In genomic region chrX:50459615-50460014, GRCh38 we compare ENCODE assay signal across 28 cellular contexts. TPM values are rescaled to one million over a fixed set of nuclear protein-coding genes. Genes with fewer than 3 reads are reported as not detected.
DNase-seq lines count a peak whose midpoint lies in the region; ATAC-seq, FAIRE-seq and TF ChIP-seq lines count a peak whose summit lies in the region.
"Had no signal": no experiment of that assay in that cellular context is flagged by ENCODE, and none has a peak within 500 bp of the region (broad histone marks: within the 10 kb centered on the region; RNA-seq: fewer than 3 reads in every experiment).

No MANE protein-coding gene starts in this region.

- TF ChIP-seq EP300 in HepG2 (IDR thresholded peaks at IDR 0.05; ENCODE audit: low read depth in 2 of 2, low read length in 2 of 2) (no peak), HepG2 (CRISPR knock-in tag; IDR thresholded peaks at IDR 0.05; ENCODE audit: borderline replicate concordance) (no peak)

- no peak overlapping the region for H2AFZ ChIP-seq in HepG2 (ENCODE audit: low read length)
- no peak overlapping the region for H2AFZ ChIP-seq in IMR-90 (replicated peaks; ENCODE audit: low read length, poor library complexity)

- H3K4me2 ChIP-seq in HepG2 (ENCODE audit: low read depth, low read length) (no peak overlapping the region), IMR-90 (ENCODE audit: low read depth, low read length) (no peak overlapping the region)
- H3K4me2 ChIP-seq: BLaER1 had no signal

- H3K9me1 ChIP-seq in IMR-90 (ENCODE audit: insufficient read depth, low read length), result no peaks in the 10 kb centered on the region

- no peak overlapping the region for H3K14ac ChIP-seq in IMR-90 (replicated peaks; ENCODE audit: low read depth, low read length)

- no peak for TF ChIP-seq RAD21 in HepG2 (CRISPR knock-in tag; IDR thresholded peaks at IDR 0.05)
- TF ChIP-seq RAD21 in IMR-90 (IDR thresholded peaks at IDR 0.05; ENCODE audit: low read length), result no peak

- CTCF ChIA-PET in HepG2 (lab: Yijun Ruan, JAX; ENCODE audit: low intra/inter-chr PET ratio, low total read pairs), result no interaction called here
- CTCF ChIA-PET in IMR-90 (lab: Yijun Ruan, JAX), result no interaction called here

- H2BK5ac ChIP-seq in IMR-90 (ENCODE audit: low read depth, low read length, poor library complexity, severe bottlenecking), result no peak overlapping the region

- H3K4me1 ChIP-seq in HepG2 (ENCODE audit: insufficient read depth, low read length), result peaks cover 10% of the 10 kb centered on the region
- no peaks in the 10 kb centered on the region for H3K4me1 ChIP-seq in right lobe of liver
- no peaks in the 10 kb centered on the region for H3K4me1 ChIP-seq in IMR-90 (ENCODE audit: control insufficient read depth, insufficient read depth, low read length)
- no peaks in the 10 kb centered on the region for H3K4me1 ChIP-seq in kidney (ENCODE audit: control insufficient read depth in 1 of 2, insufficient read depth in 1 of 2, low read depth in 1 of 2, low read length in 2 of 2)
- H3K4me1 ChIP-seq: BE2C, BLaER1 had no signal

- H4K91ac ChIP-seq in IMR-90 (ENCODE audit: insufficient read depth, low read depth, low read length), result no peak overlapping the region

- no peak overlapping the region for H3K18ac ChIP-seq in IMR-90 (ENCODE audit: low read depth, low read length)

- 80% methylated on average over 1 of the region's 1 CpG for WGBS in HepG2 (ENCODE audit: low lambda C conversion rate)
- WGBS in right lobe of liver (ENCODE audit: insufficient coverage, low coverage, low lambda C conversion rate, missing lambda C conversion rate), result 0% methylated on average over 1 of the region's 1 CpG
- no CpG with 5 or more reads among the region's 1 CpG for WGBS in IMR-90 (ENCODE audit: extremely low coverage in 2 of 2, insufficient read length in 1 of 2), 2 experiments

- H4K20me1 ChIP-seq in HepG2 (ENCODE audit: insufficient read depth, low read length), result no peaks in the 10 kb centered on the region
- no peaks in the 10 kb centered on the region for H4K20me1 ChIP-seq in IMR-90 (ENCODE audit: insufficient read depth, low read length)
- H4K20me1 ChIP-seq: BLaER1 had no signal

- no peak overlapping the region for H2BK15ac ChIP-seq in IMR-90 (ENCODE audit: low read depth, low read length)

- DNase-seq in HepG2 (ENCODE audit: low spot score) (no peak), right lobe of liver (no peak), IMR-90 (no peak), kidney (no peak), cerebellar nuclear complex (lab: John Stamatoyannopoulos, UW) (no peak)
- DNase-seq: ACHN; BE2C; C1 segment of cervical spinal cord; CD4-positive, alpha-beta memory T cell; CD4-positive, CD25-positive, alpha-beta regulatory T cell; CD8-positive, alpha-beta memory T cell; COR-L47; DMS 273 treated with DMSO at 0.1 percent for 48 hours; DMS153; DMS53; DMS79; DND-41; EL; GDM1 had no signal

- TF ChIP-seq CTCF in HepG2 (CRISPR knock-in tag; IDR thresholded peaks at IDR 0.05), result no peak
- no peak for TF ChIP-seq CTCF in right lobe of liver (IDR thresholded peaks at IDR 0.05)
- no peak for TF ChIP-seq CTCF in IMR-90 (conservative IDR thresholded peaks at IDR 0.05; ENCODE audit: low read depth, low read length)
- TF ChIP-seq CTCF in kidney (IDR thresholded peaks at IDR 0.05; ENCODE audit: borderline replicate concordance, extremely low read depth, insufficient read depth), result no peak

- no peak overlapping the region for H2AK5ac ChIP-seq in IMR-90 (ENCODE audit: low read depth, low read length)

- H3K4ac ChIP-seq in IMR-90 (ENCODE audit: low read depth, low read length), result no peak overlapping the region

- H3K27ac ChIP-seq in HepG2 (ENCODE audit: extremely low read length, insufficient read depth, low read length) (no peak overlapping the region), right lobe of liver (no peak overlapping the region), IMR-90 (ENCODE audit: insufficient read depth, low read length) (no peak overlapping the region), kidney (ENCODE audit: low read depth in 2 of 2, low read length in 2 of 2) (no peak overlapping the region)
- H3K27ac ChIP-seq: 22Rv1, BLaER1 had no signal

- peak; percentile 48 for FAIRE-seq in HepG2 (lab: Jason Lieb, UNC)
- FAIRE-seq in kidney (lab: Jason Lieb, UNC), result peak; percentile 8
- FAIRE-seq: GM12878, GM12892, GM18507 had no signal

- no TSS peak for BruUV-seq in HepG2 (replicated peaks; lab: Mats Ljungman, UMichigan)
- no TSS peak for BruUV-seq in IMR-90 (replicated peaks; lab: Mats Ljungman, UMichigan)

- in situ Hi-C loops in HepG2 (cut with HindIII; ENCODE audit: extremely low pct_ligation_motif_present, low pct_unique_long_range_greater_than_20kb), result no loop called here
- in situ Hi-C loops in IMR-90 (cut with MboI; ENCODE audit: low sequenced_read_pairs), result no loop called here

- no peak overlapping the region for H3K23ac ChIP-seq in IMR-90 (ENCODE audit: low read depth, low read length)

- intact Hi-C loops in HepG2 (cut with micrococcal nuclease; ENCODE audit: unreplicated experiment), result no loop called here
- intact Hi-C loops in right lobe of liver (cut with DNase I), result no loop called here
- intact Hi-C loops in IMR-90 (cut with micrococcal nuclease), result no loop called here
- intact Hi-C loops in kidney (cut with DNase I), result no loop called here

- H3K9ac ChIP-seq in HepG2 (ENCODE audit: insufficient read depth, low read depth, low read length) (no peak overlapping the region), IMR-90 (ENCODE audit: low read depth, low read length) (no peak overlapping the region), kidney (ENCODE audit: low read length in 2 of 2) (no peak overlapping the region)
- H3K9ac ChIP-seq: BLaER1 had no signal

- no peak overlapping the region for H4K8ac ChIP-seq in IMR-90 (ENCODE audit: low read depth in 2 of 2, low read length in 2 of 2)

- H3K9me3 ChIP-seq in HepG2 (ENCODE audit: low read length), result no peaks in the 10 kb centered on the region
- H3K9me3 ChIP-seq in right lobe of liver, result no peaks in the 10 kb centered on the region
- H3K9me3 ChIP-seq in IMR-90 (ENCODE audit: control insufficient read depth, insufficient read depth, low read length), result no peaks in the 10 kb centered on the region
- H3K9me3 ChIP-seq in kidney (ENCODE audit: control insufficient read depth in 1 of 2, low read length in 2 of 2), result no peaks in the 10 kb centered on the region
- H3K9me3 ChIP-seq: BE2C, BLaER1 had no signal

- ATAC-seq in HepG2 (no peak), right lobe of liver (no peak), IMR-90 (ENCODE audit: low read depth) (no peak), GM21390 (IDR thresholded peaks at IDR 0.05; ENCODE audit: unreplicated experiment) (no peak)
- ATAC-seq: GM12878 had no signal

- H3K36me3 ChIP-seq in HepG2 (replicated peaks in 1 of 2; ENCODE audit: control insufficient read depth in 1 of 2, insufficient read depth in 2 of 2, low read length in 2 of 2), result no peaks in the 10 kb centered on the region
- H3K36me3 ChIP-seq in right lobe of liver, result no peaks in the 10 kb centered on the region
- no peaks in the 10 kb centered on the region for H3K36me3 ChIP-seq in IMR-90 (ENCODE audit: control insufficient read depth, insufficient read depth, low read length)
- no peaks in the 10 kb centered on the region for H3K36me3 ChIP-seq in kidney (ENCODE audit: control insufficient read depth in 1 of 2, insufficient read depth in 2 of 2, low read length in 2 of 2)
- H3K36me3 ChIP-seq: BE2C, BLaER1 had no signal

- H3K27me3 ChIP-seq in HepG2 (ENCODE audit: control insufficient read depth in 1 of 2, insufficient read depth in 2 of 2, low read length in 2 of 2) (no peaks in the 10 kb centered on the region), right lobe of liver (peaks cover 2 to 3% of the 10 kb centered on the region in 2 donors), IMR-90 (ENCODE audit: control insufficient read depth, insufficient read depth, low read length) (peaks cover 2% of the 10 kb centered on the region)
- H3K27me3 ChIP-seq: BE2C had no signal

- no peak overlapping the region for H3K56ac ChIP-seq in IMR-90 (ENCODE audit: extremely low read depth, insufficient read depth, low read length)

- no peak for TF ChIP-seq POLR2A in HepG2 (IDR thresholded peaks at IDR 0.05; ENCODE audit: insufficient read depth in 1 of 2, low read depth in 2 of 2, low read length in 2 of 2)
- TF ChIP-seq POLR2A in right lobe of liver (IDR thresholded peaks at IDR 0.05), result no peak
- TF ChIP-seq POLR2A in IMR-90 (IDR thresholded peaks at IDR 0.05; ENCODE audit: low read depth, low read length), result no peak

- no peak overlapping the region for H3K4me3 ChIP-seq in HepG2 (replicated peaks in 1 of 3; ENCODE audit: insufficient read depth in 1 of 3, low read depth in 2 of 3, low read length in 3 of 3)
- H3K4me3 ChIP-seq in right lobe of liver, result no peak overlapping the region
- H3K4me3 ChIP-seq in IMR-90 (ENCODE audit: insufficient read depth, low read depth, low read length), result no peak overlapping the region
- no peak overlapping the region for H3K4me3 ChIP-seq in kidney (ENCODE audit: low read length in 2 of 2)
- H3K4me3 ChIP-seq: BLaER1, GM12878 had no signal

- no peak overlapping the region for H2BK120ac ChIP-seq in IMR-90 (ENCODE audit: low read depth, low read length)

- dilution Hi-C loops in IMR-90 (cut with HindIII; ENCODE audit: low sequenced_read_pairs, unreplicated experiment), result no loop called here

- POLR2A ChIA-PET in HepG2 (lab: Yijun Ruan, JAX), result no interaction called here
- POLR2A ChIA-PET in IMR-90 (lab: Charles Lee; ENCODE audit: unreplicated experiment), result interaction anchor here (0.5 kb wide), 1 partner anchor 1886 kb away, joined by 3 read pairs; no protein-coding TSS in a partner anchor

- no peaks in the 10 kb centered on the region for H3K79me1 ChIP-seq in IMR-90 (ENCODE audit: low read depth in 1 of 2, low read length in 2 of 2)

- H2AK9ac ChIP-seq in IMR-90 (replicated peaks; ENCODE audit: low read depth, low read length, poor library complexity), result no peak overlapping the region

- H4K5ac ChIP-seq in IMR-90 (ENCODE audit: low read depth, low read length), result no peak overlapping the region

- H3K79me2 ChIP-seq in HepG2 (ENCODE audit: insufficient read depth, low read length), result no peaks in the 10 kb centered on the region

- no peak overlapping the region for H2BK20ac ChIP-seq in IMR-90 (ENCODE audit: low read depth, low read length)

RNA-seq across cellular contexts. Expression of gene DGKK, which starts 11.0 kb away (rescaled TPM):
- total RNA-seq in HepG2 (2016; rRNA removed; fragmentation: Illumina TruSeq; extraction: Trizol), result 24.0 and 43.2 TPM in 2 replicates
- 2.0 and 2.5 TPM in 2 replicates for total RNA-seq in HepG2 (2016; cell fraction: cytosol; rRNA removed; fragmentation: Illumina TruSeq; extraction: Trizol; ENCODE audit: low read depth)
- total RNA-seq in HepG2 (2016; cell fraction: insoluble cytoplasmic fraction; rRNA removed; fragmentation: Illumina TruSeq; extraction: Trizol), result 23.7 and 41.0 TPM in 2 replicates
- 12.3 and 12.6 TPM in 2 replicates for total RNA-seq in HepG2 (2016; cell fraction: membrane; rRNA removed; fragmentation: Illumina TruSeq; extraction: Trizol)
- total RNA-seq in HepG2 (2016; cell fraction: nucleus; rRNA removed; fragmentation: Illumina TruSeq; extraction: Trizol), result 20.4 and 22.0 TPM in 2 replicates
- 6.2 and 11.0 TPM in 2 replicates for polyA plus RNA-seq in HepG2 (2011; rRNA removed)
- 6.8 and 6.9 TPM in 2 replicates for polyA plus RNA-seq in HepG2 (2011; cell fraction: cytosol; rRNA removed)
- polyA plus RNA-seq in HepG2 (2011; cell fraction: nucleus; rRNA removed), result 5.0 and 6.5 TPM in 2 replicates
- 3.4 and 6.0 TPM in 2 replicates for polyA plus RNA-seq in HepG2 (2012)
- polyA plus RNA-seq in HepG2 (2016; cell fraction: cytosol; fragmentation: Illumina TruSeq; extraction: Trizol; ENCODE audit: low read depth), result 1.1 and 1.2 TPM in 2 replicates
- polyA plus RNA-seq in HepG2 (2016; cell fraction: insoluble cytoplasmic fraction; fragmentation: Illumina TruSeq; extraction: Trizol; ENCODE audit: low read depth), result 28.6 and 30.8 TPM in 2 replicates
- 4.5 and 5.0 TPM in 2 replicates for polyA plus RNA-seq in HepG2 (2016; cell fraction: membrane; fragmentation: Illumina TruSeq; extraction: Trizol; ENCODE audit: low read depth)
- polyA plus RNA-seq in HepG2 (2016; cell fraction: nucleus; fragmentation: Illumina TruSeq; extraction: Trizol; ENCODE audit: insufficient read depth, low read depth), result 19.8 and 21.3 TPM in 2 replicates
- polyA minus RNA-seq in HepG2 (2011; rRNA and poly(A)+ RNA removed; ENCODE audit: low replicate concordance), result 16.2 TPM in 1 of 2 replicates, not detected in the other
- polyA minus RNA-seq in HepG2 (2011; cell fraction: cytosol; rRNA and poly(A)+ RNA removed), result 7.6 and 12.5 TPM in 2 replicates
- 9.1 and 10.9 TPM in 2 replicates for polyA minus RNA-seq in HepG2 (2011; cell fraction: nucleus; rRNA and poly(A)+ RNA removed)
- total RNA-seq in right lobe of liver, result under 1 TPM in 1 of 6 experiments, not detected in 5; 0.02 TPM
- total RNA-seq in IMR-90 (2012; rRNA removed), result not detected in 2 replicates
- polyA plus RNA-seq in IMR-90 (2012; rRNA removed), result not detected in 2 replicates
- polyA plus RNA-seq in IMR-90 (2012; cell fraction: cytosol; rRNA removed), result not detected in 2 replicates
- polyA plus RNA-seq in IMR-90 (2012; cell fraction: nucleus; rRNA removed; ENCODE audit: low replicate concordance), result not detected in 2 replicates
- not detected for total RNA-seq in kidney
- 0.04 TPM for polyA plus RNA-seq in kidney (ENCODE audit: insufficient read depth, low read depth, low replicate concordance)
- total RNA-seq: A172; CD4-positive, alpha-beta memory T cell; CD4-positive, CD25-positive, alpha-beta regulatory T cell; CD8-positive, alpha-beta memory T cell; GM12878 had no signal
- polyA plus RNA-seq: AG04450; CD14-positive monocyte; CD4-positive, alpha-beta memory T cell; CD4-positive, CD25-positive, alpha-beta regulatory T cell; CD8-positive, alpha-beta memory T cell had no signal
